Comparison of ENCODE assay signal across 12 cellular contexts in genomic region chr1:108117908-108118902, GRCh38.
DNase-seq lines count a peak whose midpoint lies in the region; ATAC-seq and TF ChIP-seq lines count a peak whose summit lies in the region.
"Had no signal": no experiment of that assay in that cellular context is flagged by ENCODE, and none has a peak within 500 bp of the region (broad histone marks: within the 10 kb centered on the region; RNA-seq: fewer than 3 reads in every experiment).

No MANE protein-coding gene starts in this region.

- 0 out of 4 replicates have a peak, but pooled peaks cover 0 to 4% of the 10 kb centered on the region in 2 experiments for H3K4me1 ChIP-seq in HCT116 (ENCODE audit: control insufficient read depth in 1 of 2, insufficient read depth in 2 of 2, low read length in 2 of 2)
- peaks cover 7% of the 10 kb centered on the region for H3K4me1 ChIP-seq in OCI-LY7 (ENCODE audit: insufficient read depth, low read length, poor library complexity, severe bottlenecking)

- H3K27me3 ChIP-seq in HCT116 (ENCODE audit: insufficient read depth, low read length) = peaks cover 16% of the 10 kb centered on the region

- TF ChIP-seq POLR2A in HCT116 (IDR thresholded peaks at IDR 0.05; ENCODE audit: borderline replicate concordance, extremely low read depth, insufficient read depth, insufficient read length) = no peak

- peak; percentile 57 for ATAC-seq in HCT116

- intact Hi-C loops in HCT116 (cut with micrococcal nuclease) = no loop called here
- intact Hi-C loops in OCI-LY7 (cut with micrococcal nuclease; ENCODE audit: unreplicated experiment) = no loop called here

- H3K79me2 ChIP-seq in HCT116 (ENCODE audit: insufficient read depth, low read length) (no peaks in the 10 kb centered on the region), OCI-LY7 (ENCODE audit: insufficient read depth, low read depth, low read length) (no peaks in the 10 kb centered on the region)

- H3K4me2 ChIP-seq in HCT116 (ENCODE audit: low read length) (no peak overlapping the region), OCI-LY7 (ENCODE audit: low read length) (no peak overlapping the region)

- H3K27ac ChIP-seq in HCT116 (ENCODE audit: low read depth, low read length) (no peak overlapping the region), RWPE1 (peak overlapping the region; percentile 69), OCI-LY7 (ENCODE audit: low read depth, low read length, poor library complexity, severe bottlenecking) (no peak overlapping the region)

- DNase-seq in AG08396 (ENCODE audit: low spot score) (peak; percentile 65), HCT116 (ENCODE audit: low read depth, low spot score) (no peak), RWPE1 (ENCODE audit: low spot score) (peak; percentile 83), fibroblast of the aortic adventitia (ENCODE audit: low read depth) (peak; percentile 37), OCI-LY7 (ENCODE audit: low spot score) (no peak), LoVo (ENCODE audit: low spot score) (no peak), anterior cingulate cortex (lab: John Stamatoyannopoulos, UW) (no peak)
- no peak for DNase-seq in activated CD4-positive, CD25-positive, alpha-beta regulatory T cell (lab: John Stamatoyannopoulos, UW)
- DNase-seq: activated CD8-positive, alpha-beta memory T cell treated with anti-CD3 and anti-CD28 coated beads, Interleukin-2, amount 50 U/mL, for 4 hours; NCI-H187; nucleus accumbens; SHP77 had no signal

- RAD21 ChIA-PET in HCT116 (lab: Charles Lee; ENCODE audit: low non-redundant PET in 1 of 2, low total read pairs in 2 of 2, uncharacterized antibody in 2 of 2, unreplicated experiment in 2 of 2) = no interaction called here

- no peaks in the 10 kb centered on the region for H3K9me2 ChIP-seq in HCT116 (ENCODE audit: insufficient read depth)
- H3K9me2 ChIP-seq in OCI-LY7 (ENCODE audit: insufficient read depth, low read length) = no peaks in the 10 kb centered on the region

- no peaks in the 10 kb centered on the region for H3K9me3 ChIP-seq in HCT116 (ENCODE audit: control insufficient read depth in 1 of 2, insufficient read depth in 1 of 2, low read depth in 1 of 2, low read length in 2 of 2)
- no peaks in the 10 kb centered on the region for H3K9me3 ChIP-seq in OCI-LY7 (ENCODE audit: low read length)

- CTCF ChIA-PET in HCT116 (lab: Charles Lee) = interaction anchor here (1.9 kb wide), 1 partner anchor 336 kb away, joined by 5 read pairs; no protein-coding TSS in a partner anchor
- CTCF ChIA-PET in RWPE1 (lab: Yijun Ruan, JAX) = interaction anchor here (0.6 kb wide), 1 partner anchor 1443 kb away, joined by 3 read pairs; no protein-coding TSS in a partner anchor
- CTCF ChIA-PET in OCI-LY7 (lab: Charles Lee; ENCODE audit: unreplicated experiment) = interaction anchor here (1.0 kb wide), 1 partner anchor 336 kb away, joined by 4 read pairs; no protein-coding TSS in a partner anchor

- no peak for TF ChIP-seq CTCF in HCT116 (IDR thresholded peaks at IDR 0.05 in 2 of 3, conservative IDR thresholded peaks at IDR 0.05 in 1 of 3; ENCODE audit: borderline replicate concordance in 1 of 3, insufficient read depth in 1 of 3, low read depth in 2 of 3, low read length in 2 of 3)
- no peak for TF ChIP-seq CTCF in RWPE1 (conservative IDR thresholded peaks at IDR 0.05; ENCODE audit: low read depth)
- no peak for TF ChIP-seq CTCF in fibroblast of the aortic adventitia (IDR thresholded peaks at IDR 0.05; ENCODE audit: insufficient read depth, low read length)
- TF ChIP-seq CTCF in OCI-LY7 (conservative IDR thresholded peaks at IDR 0.05; ENCODE audit: low read length) = no peak

- no peaks in the 10 kb centered on the region for H3K36me3 ChIP-seq in HCT116 (ENCODE audit: control insufficient read depth in 1 of 2, insufficient read depth in 2 of 2, low read length in 2 of 2)
- H3K36me3 ChIP-seq in OCI-LY7 (ENCODE audit: insufficient read depth, low read length) = no peaks in the 10 kb centered on the region

- H3K9ac ChIP-seq in HCT116 (ENCODE audit: low read length) = no peak overlapping the region

- no peaks in the 10 kb centered on the region for H4K20me1 ChIP-seq in HCT116 (ENCODE audit: insufficient read depth)
- H4K20me1 ChIP-seq in OCI-LY7 (ENCODE audit: insufficient read depth, low read length) = no peaks in the 10 kb centered on the region

- POLR2A ChIA-PET in HCT116 (lab: Charles Lee) (no interaction called here), RWPE1 (lab: Yijun Ruan, JAX; ENCODE audit: low non-redundant PET) (interaction anchor here (1.0 kb wide), 1 partner anchor 82 kb away, joined by 4 read pairs; the partner anchor contains the start of gene SLC25A24), OCI-LY7 (lab: Charles Lee) (interaction anchor here (1.8 kb wide), 1 partner anchor 33 kb away, joined by 3 read pairs; no protein-coding TSS in a partner anchor)

- BruUV-seq in HCT116 (replicated peaks; lab: Mats Ljungman, UMichigan) (no TSS peak), OCI-LY7 (replicated peaks; lab: Mats Ljungman, UMichigan) (no TSS peak)

- TF ChIP-seq RAD21 in HCT116 (IDR thresholded peaks at IDR 0.05; ENCODE audit: low read depth) = no peak

- H3K4me3 ChIP-seq in HCT116 (replicated peaks in 1 of 2; ENCODE audit: low read depth in 1 of 2, low read length in 2 of 2) = no peak overlapping the region
- no peak overlapping the region for H3K4me3 ChIP-seq in fibroblast of the aortic adventitia (ENCODE audit: low read depth, low read length)
- H3K4me3 ChIP-seq in OCI-LY7 (ENCODE audit: low read depth, low read length, poor library complexity, severe bottlenecking) = no peak overlapping the region

- H2AFZ ChIP-seq in HCT116 (ENCODE audit: low read depth, low read length, poor library complexity, severe bottlenecking) = no peak overlapping the region
- no peak overlapping the region for H2AFZ ChIP-seq in OCI-LY7 (ENCODE audit: low read length)

TF ChIP-seq in HCT116, 20 proteins besides CTCF, POLR2A, EP300 and RAD21:
- TF ChIP-seq CEBPB (IDR thresholded peaks at IDR 0.05; ENCODE audit: low read depth) (peak; percentile 75), EZH2 (IDR thresholded peaks at IDR 0.05) (no peak), ZFX (IDR thresholded peaks at IDR 0.05) (no peak), ZNF274 (IDR thresholded peaks at IDR 0.05; ENCODE audit: low read depth, low read length) (no peak), ATF3 (IDR thresholded peaks at IDR 0.05) (peak; percentile 18; the same call in 1 of the 2 replicates), EZH2phosphoT487 (IDR thresholded peaks at IDR 0.05; ENCODE audit: borderline replicate concordance) (no peak), FOSL1 (IDR thresholded peaks at IDR 0.05; ENCODE audit: low read depth) (0 out of 2 replicates have a peak, but pooled peaks have one; percentile 19), SRF (IDR thresholded peaks at IDR 0.05; ENCODE audit: low read depth) (no peak), EGR1 (IDR thresholded peaks at IDR 0.05; ENCODE audit: low read depth) (no peak)

Comparison
In these comparisons a context has a peak if more than half of its experiments do, and no peak if none do; other contexts are left out.
1. DNase-seq: peak in AG08396 (single experiment), RWPE1 (single experiment) and fibroblast of the aortic adventitia (single experiment); none in HCT116 (single experiment), OCI-LY7 (single experiment), LoVo (single experiment), activated CD4-positive, CD25-positive, alpha-beta regulatory T cell (0 of 4) and anterior cingulate cortex (0 of 58).